ENCODE assay signal across 8 cellular contexts in the genomic region with DNA sequence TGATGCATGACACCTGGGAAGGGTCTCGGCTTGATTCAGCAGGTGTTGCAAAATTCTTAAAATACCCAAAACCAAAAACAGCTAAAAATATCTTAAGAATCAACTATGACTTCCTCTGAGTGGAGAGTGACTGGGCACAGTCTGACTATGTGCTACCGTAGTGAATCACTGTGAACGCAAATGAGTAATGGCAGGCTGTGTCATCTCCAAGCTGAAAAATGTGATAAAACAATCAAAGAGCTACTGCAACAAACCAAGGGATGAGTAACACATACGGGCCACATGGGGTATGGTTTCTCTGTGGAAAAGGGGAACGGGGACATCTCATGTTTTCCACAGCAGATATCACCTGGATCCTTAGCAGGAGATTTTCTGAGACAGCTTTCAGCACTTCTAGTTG.
DNase-seq lines count a peak whose midpoint lies in the region; ATAC-seq, FAIRE-seq and TF ChIP-seq lines count a peak whose summit lies in the region.
"Had no signal": no experiment of that assay in that cellular context is flagged by ENCODE, and none has a peak within 500 bp of the region (broad histone marks: within the 10 kb centered on the region; RNA-seq: fewer than 3 reads in every experiment).

No MANE protein-coding gene starts in this region.

- CTCF ChIA-PET in PC-3 (lab: Charles Lee): interaction anchor here (0.5 to 2.3 kb wide), 9 partner anchors 38 to 576 kb away, joined by 3 to 15 read pairs (median 5); no protein-coding TSS in a partner anchor

- H2BK120ac ChIP-seq in mesenchymal stem cell (ENCODE audit: low read depth, low read length): no peak overlapping the region

- no peak overlapping the region for H4K8ac ChIP-seq in mesenchymal stem cell (ENCODE audit: low read length)

- no TSS peak for BruUV-seq in PC-3 (replicated peaks; lab: Mats Ljungman, UMichigan)

- no peak for FAIRE-seq in frontal cortex (lab: Jason Lieb, UNC)

- no peak overlapping the region for H3K4ac ChIP-seq in mesenchymal stem cell (ENCODE audit: low read depth in 1 of 2, low read length in 2 of 2)

- no peaks in the 10 kb centered on the region for H3K9me3 ChIP-seq in PC-3 (ENCODE audit: low read length)
- no peaks in the 10 kb centered on the region for H3K9me3 ChIP-seq in mesenchymal stem cell (ENCODE audit: control insufficient read depth, low read length)
- no peaks in the 10 kb centered on the region for H3K9me3 ChIP-seq in HAP-1

- no peaks in the 10 kb centered on the region for H4K20me1 ChIP-seq in PC-3 (ENCODE audit: low read length)

- no peak overlapping the region for H3K23ac ChIP-seq in mesenchymal stem cell (ENCODE audit: low read length in 2 of 2)

- no peak overlapping the region for H2BK15ac ChIP-seq in mesenchymal stem cell (ENCODE audit: low read depth, poor library complexity, severe bottlenecking)

- H3K4me1 ChIP-seq in PC-3 (ENCODE audit: insufficient read depth, low read length) (peaks cover 24% of the 10 kb centered on the region), mesenchymal stem cell (ENCODE audit: control insufficient read depth, insufficient read depth, low read depth, low read length) (no peaks in the 10 kb centered on the region), HAP-1 (peaks cover 3% of the 10 kb centered on the region; the same call in 1 of the 2 replicates)

- no peak for TF ChIP-seq CTCF in PC-3 (conservative IDR thresholded peaks at IDR 0.05; ENCODE audit: low read depth, low read length)

- H3K9me2 ChIP-seq in PC-3 (replicated peaks; ENCODE audit: low read length): no peaks in the 10 kb centered on the region

- H4K91ac ChIP-seq in mesenchymal stem cell (ENCODE audit: low read length): no peak overlapping the region

- peak overlapping the region; percentile 66 for H3K4me2 ChIP-seq in PC-3 (ENCODE audit: low read length)
- no peak overlapping the region for H3K4me2 ChIP-seq in mesenchymal stem cell (ENCODE audit: low read length, poor library complexity, severe bottlenecking)

- H3K79me2 ChIP-seq in PC-3 (ENCODE audit: low read length): no peaks in the 10 kb centered on the region

- POLR2A ChIA-PET in PC-3 (lab: Charles Lee; ENCODE audit: unreplicated experiment): interaction anchor here (0.6 kb wide), 2 partner anchors 114 to 125 kb away, joined by 3 read pairs; no protein-coding TSS in a partner anchor

- no peaks in the 10 kb centered on the region for H3K36me3 ChIP-seq in PC-3 (ENCODE audit: low read depth, low read length)
- H3K36me3 ChIP-seq in mesenchymal stem cell (ENCODE audit: control insufficient read depth in 1 of 2, insufficient read depth in 2 of 2, low read depth in 1 of 2, low read length in 2 of 2): no peaks in the 10 kb centered on the region
- no peaks in the 10 kb centered on the region for H3K36me3 ChIP-seq in HAP-1 (replicated peaks)

- intact Hi-C loops in PC-3 (cut with micrococcal nuclease): loop anchor here (1.0 to 10.0 kb wide), 10 partner anchors 24 to 1554 kb away; no protein-coding TSS in a partner anchor

- in situ Hi-C loops in HAP-1 (cut with MboI; ENCODE audit: low sequenced_read_pairs): no loop called here

- no peak overlapping the region for H2BK5ac ChIP-seq in mesenchymal stem cell (ENCODE audit: low read depth, low read length, poor library complexity, severe bottlenecking)

- H2AFZ ChIP-seq in PC-3 (ENCODE audit: low read length) (peak overlapping the region; percentile 58), mesenchymal stem cell (ENCODE audit: low read depth, low read length) (no peak overlapping the region)

- DNase-seq in PC-3 (peak; percentile 89), mesenchymal stem cell (peak; percentile 1), HAP-1 (ENCODE audit: low spot score in 2 of 2) (no peak), frontal cortex (ENCODE audit: low spot score in 2 of 2) (no peak)
- DNase-seq: activated B cell treated with CpG ODN at 0.5 μM for 24 hours had no signal

- H2AK5ac ChIP-seq in mesenchymal stem cell (ENCODE audit: low read length, severe bottlenecking): no peak overlapping the region

- peaks cover 5% of the 10 kb centered on the region for H3F3A ChIP-seq in PC-3 (ENCODE audit: low read length, unreplicated experiment)

- ATAC-seq in GM18520 (IDR thresholded peaks at IDR 0.05; ENCODE audit: unreplicated experiment) (peak; percentile 76), HG02571 (IDR thresholded peaks at IDR 0.05; ENCODE audit: unreplicated experiment) (peak; percentile 44), PC-3 (peak; percentile 80), HG03045 (IDR thresholded peaks at IDR 0.05; ENCODE audit: unreplicated experiment) (no peak)

- H3K27me3 ChIP-seq in PC-3 (ENCODE audit: low read length) (no peaks in the 10 kb centered on the region), mesenchymal stem cell (ENCODE audit: control insufficient read depth in 1 of 2, insufficient read depth in 1 of 2, low read length in 2 of 2) (no peaks in the 10 kb centered on the region), HAP-1 (ENCODE audit: low read depth) (no peaks in the 10 kb centered on the region)

- no peak overlapping the region for H3K4me3 ChIP-seq in PC-3 (ENCODE audit: low read length)
- H3K4me3 ChIP-seq in mesenchymal stem cell (ENCODE audit: insufficient read depth in 1 of 2, low read depth in 1 of 2, low read length in 2 of 2): no peak overlapping the region
- no peak overlapping the region for H3K4me3 ChIP-seq in HAP-1

- no peak overlapping the region for H2BK12ac ChIP-seq in mesenchymal stem cell (ENCODE audit: low read length in 2 of 2)

- WGBS in mesenchymal stem cell: 16% methylated on average over 4 of the region's 5 CpGs

- H3K14ac ChIP-seq in mesenchymal stem cell (ENCODE audit: low read length in 2 of 2): no peak overlapping the region

- no peak overlapping the region for H3K18ac ChIP-seq in mesenchymal stem cell (ENCODE audit: low read depth in 1 of 2, low read length in 2 of 2)

- H3K9ac ChIP-seq in PC-3 (ENCODE audit: low read length) (peak overlapping the region; percentile 68), mesenchymal stem cell (ENCODE audit: low read length) (peak overlapping the region; percentile 37)

- no peaks in the 10 kb centered on the region for H3K79me1 ChIP-seq in mesenchymal stem cell (replicated peaks; ENCODE audit: low read length, poor library complexity, severe bottlenecking)

- H3K27ac ChIP-seq in PC-3 (ENCODE audit: low read length) (peak overlapping the region; percentile 94), mesenchymal stem cell (ENCODE audit: low read length, poor library complexity, severe bottlenecking) (no peak overlapping the region)

Comparison
In these comparisons a context has a peak if more than half of its experiments do, and no peak if none do; other contexts are left out.
1. DNase-seq: peak in PC-3 (single experiment) and mesenchymal stem cell (single experiment); none in HAP-1 (0 of 2) and frontal cortex (0 of 2).